8 cellular contexts compared by ENCODE assay signal in the genomic region with DNA sequence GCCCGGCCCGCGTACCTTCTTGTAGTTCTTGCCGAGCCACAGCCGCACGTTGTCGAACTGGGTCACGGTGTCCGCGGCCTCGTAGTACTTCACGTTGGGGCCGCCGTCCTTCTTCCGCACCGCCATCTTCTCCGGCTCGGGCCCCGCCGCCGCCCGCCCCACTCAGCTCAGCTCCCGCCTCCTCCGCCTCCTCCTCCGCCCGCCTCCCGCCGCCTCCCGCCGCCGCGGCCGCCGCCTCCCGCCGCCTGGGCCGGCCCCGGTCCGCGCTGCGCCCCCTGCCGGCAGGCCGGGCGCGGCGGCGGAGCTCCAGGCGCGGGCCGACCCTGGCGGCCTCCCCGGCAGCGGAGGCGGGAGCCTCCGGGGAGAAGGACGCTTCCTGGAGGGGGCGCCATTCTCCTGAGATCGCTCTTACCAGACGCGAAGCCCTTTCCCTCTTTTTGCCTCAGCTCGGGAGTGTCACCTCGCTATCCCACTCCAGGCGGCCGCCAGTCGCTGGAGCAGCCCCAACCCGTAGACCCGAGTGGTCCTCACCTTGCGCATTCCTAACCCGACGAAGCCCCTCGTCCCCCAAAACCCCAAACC. TPM values are rescaled to one million over a fixed set of nuclear protein-coding genes. Genes with fewer than 3 reads are reported as not detected.
DNase-seq lines count a peak whose midpoint lies in the region; ATAC-seq, FAIRE-seq and TF ChIP-seq lines count a peak whose summit lies in the region.

A gene (minus strand): TSS at position 148 of the 582 bp plus-strand sequence. CDS start 22 bp downstream, at position 126.

- peaks cover 15 to 29% of the 10 kb centered on the region in 2 experiments for H3K36me3 ChIP-seq in HEK293 (ENCODE audit: control insufficient read depth in 2 of 2, insufficient read depth in 1 of 2, low read length in 2 of 2)
- H3K36me3 ChIP-seq in SU-DHL-6 (ENCODE audit: low read length) = peaks cover 2% of the 10 kb centered on the region
- peaks cover 0 to 9% (median 3%) of the 10 kb centered on the region in 3 donors for H3K36me3 ChIP-seq in pancreas
- H3K36me3 ChIP-seq in thyroid gland = peaks cover 9 to 13% of the 10 kb centered on the region in 2 donors

- peak within 1 kb of the TSS; percentile 92 for H3K9ac ChIP-seq in SU-DHL-6 (ENCODE audit: low read length)

- H3K4me3 Mint-ChIP-seq in activated naive CD8-positive, alpha-beta T cell treated with anti-CD3 and anti-CD28 coated beads, Interleukin-2, amount 10 ng/mL, durations not matched to agents 7 days and 5 days = peak within 1 kb of the TSS; percentile 99

- CTCF ChIA-PET in HEK293 (lab: Yijun Ruan, JAX) = interaction anchor here (0.5 to 6.1 kb wide), 48 partner anchors 9 to 947 kb away, joined by 3 to 86 read pairs (median 5); a partner anchor contains a TSS

- H3K4me1 ChIP-seq in HEK293 (ENCODE audit: control insufficient read depth, insufficient read depth, low read length) (no peaks in the 10 kb centered on the region; the same call in 1 of the 2 replicates), pancreas (peaks cover 5 to 12% (median 10%) of the 10 kb centered on the region in 3 donors), thyroid gland (peaks cover 14 to 22% of the 10 kb centered on the region in 2 donors)

- no peaks in the 10 kb centered on the region for H3K9me3 ChIP-seq in HEK293 (ENCODE audit: control insufficient read depth, insufficient read depth, low read depth, low read length)
- H3K9me3 ChIP-seq in SU-DHL-6 (ENCODE audit: insufficient read depth, low read length) = no peaks in the 10 kb centered on the region
- no peaks in the 10 kb centered on the region for H3K9me3 ChIP-seq in pancreas
- no peaks in the 10 kb centered on the region for H3K9me3 ChIP-seq in thyroid gland

- H2AFZ ChIP-seq in SU-DHL-6 (ENCODE audit: low read depth, low read length, severe bottlenecking) = peak within 1 kb of the TSS; percentile 92

- H3K9me2 ChIP-seq in SU-DHL-6 (replicated peaks; ENCODE audit: insufficient read depth, low read length) = no peaks in the 10 kb centered on the region

- peaks cover 19% of the 10 kb centered on the region for H3K36me3 Mint-ChIP-seq in activated naive CD8-positive, alpha-beta T cell treated with anti-CD3 and anti-CD28 coated beads, Interleukin-2, amount 10 ng/mL, durations not matched to agents 7 days and 5 days

- peaks cover 2% of the 10 kb centered on the region for H3K27me3 Mint-ChIP-seq in activated naive CD8-positive, alpha-beta T cell treated with anti-CD3 and anti-CD28 coated beads, Interleukin-2, amount 10 ng/mL, durations not matched to agents 7 days and 5 days

- H3K4me2 ChIP-seq in SU-DHL-6 (ENCODE audit: low read depth, low read length, poor library complexity, severe bottlenecking) = peak within 1 kb of the TSS; percentile 81

- peaks cover 25% of the 10 kb centered on the region for H3K79me2 ChIP-seq in SU-DHL-6 (ENCODE audit: insufficient read depth, low read length)

- WGBS in pancreas, 2 donors = 0 to 1% methylated on average over 7 to 71 of the region's 71 CpGs
- 0 to 1% methylated on average over 20 to 29 of the region's 71 CpGs for WGBS in thyroid gland, 2 donors

- intact Hi-C loops in Right ventricle myocardium superior (cut with DNase I) = loop anchor here (2.0 kb wide), 1 partner anchor 71 kb away; a partner anchor contains a TSS
- intact Hi-C loops in pancreas (cut with DNase I) = loop anchor here in 2 of 3 donors (2.0 to 5.0 kb wide), 2 partner anchors 63 to 67 kb away; no protein-coding TSS in a partner anchor
- intact Hi-C loops in thyroid gland (cut with DNase I) = loop anchor here (2.0 kb wide), 1 partner anchor 69 kb away; no protein-coding TSS in a partner anchor

- H3K9me3 Mint-ChIP-seq in activated naive CD8-positive, alpha-beta T cell treated with anti-CD3 and anti-CD28 coated beads, Interleukin-2, amount 10 ng/mL, durations not matched to agents 7 days and 5 days = no peaks in the 10 kb centered on the region

- peaks cover 47% of the 10 kb centered on the region for H3K4me1 Mint-ChIP-seq in activated naive CD8-positive, alpha-beta T cell treated with anti-CD3 and anti-CD28 coated beads, Interleukin-2, amount 10 ng/mL, durations not matched to agents 7 days and 5 days

- H3K27me3 ChIP-seq in SU-DHL-6 (ENCODE audit: low read length) (no peaks in the 10 kb centered on the region), pancreas (no peaks in the 10 kb centered on the region), thyroid gland (no peaks in the 10 kb centered on the region)

- peak within 1 kb of the TSS; percentile 98 for H3K27ac Mint-ChIP-seq in activated naive CD8-positive, alpha-beta T cell treated with anti-CD3 and anti-CD28 coated beads, Interleukin-2, amount 10 ng/mL, durations not matched to agents 7 days and 5 days

- POLR2A ChIA-PET in HEK293 (lab: Yijun Ruan, JAX) = interaction anchor here (0.6 to 5.3 kb wide), 26 partner anchors 8 to 250 kb away, joined by 3 to 59 read pairs (median 5); a partner anchor contains a TSS
- POLR2A ChIA-PET in activated naive CD8-positive, alpha-beta T cell treated with anti-CD3 and anti-CD28 coated beads, Interleukin-2, amount 10 ng/mL, durations not matched to agents 7 days and 5 days (lab: Charles Lee) = interaction anchor here (0.5 to 6.2 kb wide), 32 partner anchors 9 to 459 kb away, joined by 3 to 86 read pairs (median 4); a partner anchor contains a TSS

- ATAC-seq in activated naive CD8-positive, alpha-beta T cell treated with anti-CD3 and anti-CD28 coated beads, Interleukin-2, amount 10 ng/mL, durations not matched to agents 7 days and 5 days (ENCODE audit: low read depth) = peak; percentile 87
- ATAC-seq in Right ventricle myocardium superior (ENCODE audit: poor library complexity) (peak; percentile 90), pancreas (peak; percentile 82 to 93 (median 87))

- H3K4me3 ChIP-seq in HEK293 (ENCODE audit: low read depth, low read length) (peak within 1 kb of the TSS; percentile 87), SU-DHL-6 (ENCODE audit: insufficient read depth, low read length, poor library complexity, severe bottlenecking) (peak within 1 kb of the TSS; percentile 97), pancreas (peak within 1 kb of the TSS; percentile 69 to 91 (median 78)), thyroid gland (replicated peaks in 1 of 3) (peak within 1 kb of the TSS; percentile 62 to 94 (median 77))

- no peak for FAIRE-seq in pancreas (lab: Jason Lieb, UNC)

- TF ChIP-seq CTCF in HEK293 (tag by site-specific recombination; IDR thresholded peaks at IDR 0.05) = peak; percentile 92
- peak; percentile 44 for TF ChIP-seq CTCF in SU-DHL-6 (IDR thresholded peaks at IDR 0.05; ENCODE audit: insufficient read depth, low read length, poor library complexity, severe bottlenecking)
- peak; percentile 37 to 62 (median 58) for TF ChIP-seq CTCF in pancreas (IDR thresholded peaks at IDR 0.05)
- TF ChIP-seq CTCF in thyroid gland (IDR thresholded peaks at IDR 0.05) = peak; percentile 20 to 93 (median 70)

- H3K27ac ChIP-seq in HEK293 (ENCODE audit: extremely low read depth, low read depth, low read length) (peak within 1 kb of the TSS; percentile 86), SU-DHL-6 (ENCODE audit: low read depth, low read length) (peak within 1 kb of the TSS; percentile 67), pancreas (peak within 1 kb of the TSS; percentile 79 to 96 (median 90)), thyroid gland (peak within 1 kb of the TSS; percentile 85 to 99 (median 98))

- peak in 1 of 2 donors; percentile 55 for TF ChIP-seq POLR2A in thyroid gland (IDR thresholded peaks at IDR 0.05)

- peaks cover 21% of the 10 kb centered on the region for H3F3A ChIP-seq in SU-DHL-6 (ENCODE audit: insufficient read depth)

- no peaks in the 10 kb centered on the region for H4K20me1 ChIP-seq in SU-DHL-6 (ENCODE audit: low read depth, low read length)

- DNase-seq in GF-D8 (lab: John Stamatoyannopoulos, UW) (peak; percentile 73), NCI-H1048 (lab: John Stamatoyannopoulos, UW) (peak; percentile 70), Right ventricle myocardium superior (peak; percentile 92), pancreas (peak; percentile 87 to 95 (median 92)), thyroid gland (peak; percentile 86 to 88)
- DNase-seq in activated naive CD8-positive, alpha-beta T cell treated with anti-CD3 and anti-CD28 coated beads, Interleukin-2, amount 10 ng/mL, durations not matched to agents 7 days and 5 days = peak; percentile 94

TF ChIP-seq in HEK293, 187 proteins besides CTCF, POLR2A, EP300 and RAD21 (continues in another document):
- TF ChIP-seq, protein P1, sequence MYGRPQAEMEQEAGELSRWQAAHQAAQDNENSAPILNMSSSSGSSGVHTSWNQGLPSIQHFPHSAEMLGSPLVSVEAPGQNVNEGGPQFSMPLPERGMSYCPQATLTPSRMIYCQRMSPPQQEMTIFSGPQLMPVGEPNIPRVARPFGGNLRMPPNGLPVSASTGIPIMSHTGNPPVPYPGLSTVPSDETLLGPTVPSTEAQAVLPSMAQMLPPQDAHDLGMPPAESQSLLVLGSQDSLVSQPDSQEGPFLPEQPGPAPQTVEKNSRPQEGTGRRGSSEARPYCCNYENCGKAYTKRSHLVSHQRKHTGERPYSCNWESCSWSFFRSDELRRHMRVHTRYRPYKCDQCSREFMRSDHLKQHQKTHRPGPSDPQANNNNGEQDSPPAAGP (tag by site-specific recombination; IDR thresholded peaks at IDR 0.05) = no peak
- TF ChIP-seq ZNF677 (tag by site-specific recombination; IDR thresholded peaks at IDR 0.05) (0 out of 2 replicates have a peak, but pooled peaks have one; percentile 17), ZBTB48 (tag by site-specific recombination; IDR thresholded peaks at IDR 0.05) (no peak), ZNF23 (tag by site-specific recombination; IDR thresholded peaks at IDR 0.05; ENCODE audit: borderline replicate concordance) (no peak), ZNF660 (tag by site-specific recombination; IDR thresholded peaks at IDR 0.05) (peak; percentile 80), ZBTB1 (tag by site-specific recombination; IDR thresholded peaks at IDR 0.05) (no peak)

RNA-seq across cellular contexts. Expression of the gene that starts here (rescaled TPM):
- 100 to 1,000 TPM; 162 to 174 TPM for total RNA-seq in activated naive CD8-positive, alpha-beta T cell treated with anti-CD3 and anti-CD28 coated beads, Interleukin-2, amount 10 ng/mL, durations not matched to agents 7 days and 5 days
- total RNA-seq in Right ventricle myocardium superior = 63.4 TPM
- total RNA-seq in pancreas = 10 to 100 TPM; 26.3 to 64.5 (median 38.2) TPM
- 10 to 100 TPM; 33.1 to 42.2 TPM for polyA plus RNA-seq in pancreas
- total RNA-seq in thyroid gland = 100 to 1,000 TPM in 1 of 4 donors, 10 to 100 TPM in 3; 76.5 to 101 (median 83.0) TPM

Comparison
In these comparisons a context has a peak if more than half of its experiments do, and no peak if none do; other contexts are left out.
1. Peak in every context shown above with its lines: DNase-seq, ATAC-seq, H3K4me3 ChIP-seq and H3K27ac ChIP-seq.